ENCODE assay signal across 27 cellular contexts in genomic region chr3:123298903-123299302, GRCh38.
A peak's percentile ranks its signal among the peaks of the same experiment; 100 is the strongest.
DNase-seq lines count a peak whose midpoint lies in the region; ATAC-seq, FAIRE-seq and TF ChIP-seq lines count a peak whose summit lies in the region.
"Had no signal": no experiment of that assay in that cellular context is flagged by ENCODE, and none has a peak within 500 bp of the region (broad histone marks: within the 10 kb centered on the region; RNA-seq: fewer than 3 reads in every experiment).

No MANE protein-coding gene starts in this region.

- H3K4me3 ChIP-seq in HepG2 (replicated peaks in 1 of 3; ENCODE audit: insufficient read depth in 1 of 3, low read depth in 2 of 3, low read length in 3 of 3) (no peak overlapping the region), right lobe of liver (no peak overlapping the region), PC-3 (ENCODE audit: low read length) (no peak overlapping the region), fibroblast of pulmonary artery (replicated peaks; ENCODE audit: low read depth, low read length) (no peak overlapping the region)
- H3K4me3 ChIP-seq: colonic mucosa, esophagus muscularis mucosa, skin epidermis, upper lobe of right lung had no signal

- peaks cover 4 to 25% of the 10 kb centered on the region in 2 experiments; a peak in 3 of 5 replicates for H3K27me3 ChIP-seq in HepG2 (ENCODE audit: control insufficient read depth in 1 of 2, insufficient read depth in 2 of 2, low read length in 2 of 2)
- H3K27me3 ChIP-seq in right lobe of liver, result no peaks in the 10 kb centered on the region
- peaks cover 18% of the 10 kb centered on the region; the same call in 1 of the 2 replicates for H3K27me3 ChIP-seq in PC-3 (ENCODE audit: low read length)
- H3K27me3 ChIP-seq: colonic mucosa, esophagus muscularis mucosa, upper lobe of right lung had no signal

- H3F3A ChIP-seq in PC-3 (ENCODE audit: low read length, unreplicated experiment), result no peaks in the 10 kb centered on the region

- H3K9me3 ChIP-seq in HepG2 (ENCODE audit: low read length) (no peaks in the 10 kb centered on the region), right lobe of liver (no peaks in the 10 kb centered on the region), PC-3 (ENCODE audit: low read length) (no peaks in the 10 kb centered on the region)
- H3K9me3 ChIP-seq: Caco-2, colonic mucosa, esophagus muscularis mucosa, upper lobe of right lung had no signal

- TF ChIP-seq CTCF in HepG2 (CRISPR knock-in tag; IDR thresholded peaks at IDR 0.05), result no peak
- TF ChIP-seq CTCF in right lobe of liver (IDR thresholded peaks at IDR 0.05), result no peak
- TF ChIP-seq CTCF in PC-3 (conservative IDR thresholded peaks at IDR 0.05; ENCODE audit: low read depth, low read length), result no peak
- TF ChIP-seq CTCF in fibroblast of pulmonary artery (IDR thresholded peaks at IDR 0.05; ENCODE audit: low read length, missing control alignments), result no peak
- no peak for TF ChIP-seq CTCF in RWPE1 (conservative IDR thresholded peaks at IDR 0.05; ENCODE audit: low read depth)

- H3K79me2 ChIP-seq in HepG2 (ENCODE audit: insufficient read depth, low read length) (no peaks in the 10 kb centered on the region), PC-3 (ENCODE audit: low read length) (no peaks in the 10 kb centered on the region)

- 47% methylated on average over 5 of the region's 5 CpGs for WGBS in HepG2 (ENCODE audit: low lambda C conversion rate)
- WGBS in right lobe of liver (ENCODE audit: insufficient coverage, low coverage, low lambda C conversion rate, missing lambda C conversion rate), result 71% methylated on average over 5 of the region's 5 CpGs

- intact Hi-C loops in HepG2 (cut with micrococcal nuclease; ENCODE audit: unreplicated experiment) (no loop called here), right lobe of liver (cut with DNase I) (no loop called here), PC-3 (cut with micrococcal nuclease) (no loop called here)

- no peaks in the 10 kb centered on the region for H3K36me3 ChIP-seq in HepG2 (replicated peaks in 1 of 2; ENCODE audit: control insufficient read depth in 1 of 2, insufficient read depth in 2 of 2, low read length in 2 of 2)
- no peaks in the 10 kb centered on the region for H3K36me3 ChIP-seq in right lobe of liver
- H3K36me3 ChIP-seq in PC-3 (ENCODE audit: low read depth, low read length), result no peaks in the 10 kb centered on the region
- H3K36me3 ChIP-seq: colonic mucosa, upper lobe of right lung had no signal

- H2AFZ ChIP-seq in HepG2 (ENCODE audit: low read length), result no peak overlapping the region
- no peak overlapping the region for H2AFZ ChIP-seq in PC-3 (ENCODE audit: low read length)

- H3K9ac ChIP-seq in HepG2 (ENCODE audit: insufficient read depth, low read depth, low read length) (no peak overlapping the region), PC-3 (ENCODE audit: low read length) (no peak overlapping the region)

- no peak for TF ChIP-seq RAD21 in HepG2 (CRISPR knock-in tag; IDR thresholded peaks at IDR 0.05)

- H3K9me2 ChIP-seq in PC-3 (replicated peaks; ENCODE audit: low read length), result no peaks in the 10 kb centered on the region

- POLR2A ChIA-PET in HepG2 (lab: Yijun Ruan, JAX), result no interaction called here
- POLR2A ChIA-PET in PC-3 (lab: Charles Lee; ENCODE audit: unreplicated experiment), result no interaction called here
- POLR2A ChIA-PET in RWPE1 (lab: Yijun Ruan, JAX; ENCODE audit: low non-redundant PET), result no interaction called here

- TF ChIP-seq EP300 in HepG2 (IDR thresholded peaks at IDR 0.05; ENCODE audit: low read depth in 2 of 2, low read length in 2 of 2) (no peak), HepG2 (CRISPR knock-in tag; IDR thresholded peaks at IDR 0.05; ENCODE audit: borderline replicate concordance) (no peak)

- no TSS peak for BruUV-seq in HepG2 (replicated peaks; lab: Mats Ljungman, UMichigan)
- no TSS peak for BruUV-seq in PC-3 (replicated peaks; lab: Mats Ljungman, UMichigan)

- H4K20me1 ChIP-seq in HepG2 (ENCODE audit: insufficient read depth, low read length) (no peaks in the 10 kb centered on the region), PC-3 (ENCODE audit: low read length) (no peaks in the 10 kb centered on the region)

- no peak for TF ChIP-seq POLR2A in HepG2 (IDR thresholded peaks at IDR 0.05; ENCODE audit: insufficient read depth in 1 of 2, low read depth in 2 of 2, low read length in 2 of 2)
- no peak for TF ChIP-seq POLR2A in right lobe of liver (IDR thresholded peaks at IDR 0.05)

- H3K4me1 ChIP-seq in HepG2 (ENCODE audit: insufficient read depth, low read length) (no peaks in the 10 kb centered on the region), right lobe of liver (no peaks in the 10 kb centered on the region), PC-3 (ENCODE audit: insufficient read depth, low read length) (0 out of 2 replicates have a peak, but pooled peaks cover 6% of the 10 kb centered on the region)
- H3K4me1 ChIP-seq: Caco-2, colonic mucosa, upper lobe of right lung had no signal

- CTCF ChIA-PET in HepG2 (lab: Yijun Ruan, JAX; ENCODE audit: low intra/inter-chr PET ratio, low total read pairs), result no interaction called here
- CTCF ChIA-PET in PC-3 (lab: Charles Lee), result no interaction called here
- CTCF ChIA-PET in RWPE1 (lab: Yijun Ruan, JAX), result no interaction called here

- DNase-seq in HepG2 (ENCODE audit: low spot score), result no peak
- DNase-seq in right lobe of liver, result no peak
- DNase-seq in PC-3, result peak; percentile 43
- DNase-seq in fibroblast of pulmonary artery (ENCODE audit: low read depth), result peak; percentile 1
- DNase-seq in activated naive CD4-positive, alpha-beta T cell treated with anti-CD3 and anti-CD28 coated beads, Interleukin-2, amount 50 U/mL, for 16 hours, result no peak
- no peak for DNase-seq in RWPE1 (ENCODE audit: low spot score)
- DNase-seq: activated CD8-positive, alpha-beta T cell treated with anti-CD3 and anti-CD28 coated beads, Interleukin-2, amount 10 ng/mL, durations not matched to agents 7 days and 5 days; activated effector memory CD4-positive, alpha-beta T cell treated with Interleukin-2 at 50 U/mL for 16 hours; activated T-cell treated with anti-CD3 and anti-CD28 coated beads for 4 hours; C1 segment of cervical spinal cord; Caco-2; colonic mucosa; DND-41; effector memory CD8-positive, alpha-beta T cell; NCI-H1417; NCI-H2081; NCI-H226; NCI-H774; SHP77 had no signal

- in situ Hi-C loops in HepG2 (cut with HindIII; ENCODE audit: extremely low pct_ligation_motif_present, low pct_unique_long_range_greater_than_20kb), result no loop called here

- H3K4me2 ChIP-seq in HepG2 (ENCODE audit: low read depth, low read length) (no peak overlapping the region), PC-3 (ENCODE audit: low read length) (no peak overlapping the region)

- ATAC-seq in HepG2 (no peak), right lobe of liver (no peak), PC-3 (no peak), HG02981 (IDR thresholded peaks at IDR 0.05; ENCODE audit: unreplicated experiment) (no peak), HG02763 (IDR thresholded peaks at IDR 0.05; ENCODE audit: unreplicated experiment) (no peak)
- ATAC-seq: activated CD8-positive, alpha-beta T cell treated with anti-CD3 and anti-CD28 coated beads, Interleukin-2, amount 10 ng/mL, durations not matched to agents 7 days and 5 days; effector memory CD8-positive, alpha-beta T cell; upper lobe of right lung had no signal

- no peak overlapping the region for H3K27ac ChIP-seq in HepG2 (ENCODE audit: extremely low read length, insufficient read depth, low read length)
- no peak overlapping the region for H3K27ac ChIP-seq in right lobe of liver
- H3K27ac ChIP-seq in PC-3 (ENCODE audit: low read length), result no peak overlapping the region
- no peak overlapping the region for H3K27ac ChIP-seq in RWPE1
- H3K27ac ChIP-seq: colonic mucosa, esophagus muscularis mucosa, skin epidermis, upper lobe of right lung had no signal

- no peak for FAIRE-seq in HepG2 (lab: Jason Lieb, UNC)
- FAIRE-seq: A204.1, GM12891, H54 had no signal

TF ChIP-seq in HepG2, 621 proteins besides CTCF, POLR2A, EP300 and RAD21:
- TF ChIP-seq MAFF (IDR thresholded peaks at IDR 0.05; ENCODE audit: low read depth, low read length), result peak; percentile 63
- TF ChIP-seq RARA (CRISPR knock-in tag; IDR thresholded peaks at IDR 0.05), result no peak
- TF ChIP-seq ZNF674 (CRISPR knock-in tag; IDR thresholded peaks at IDR 0.05; ENCODE audit: low read depth), result no peak
- TF ChIP-seq CEBPB (IDR thresholded peaks at IDR 0.05; ENCODE audit: borderline replicate concordance, low read depth, low read length), result peak; percentile 15; the same call in 1 of the 2 replicates
- TF ChIP-seq MAFK (conservative IDR thresholded peaks at IDR 0.05 in 1 of 2, IDR thresholded peaks at IDR 0.05 in 1 of 2; ENCODE audit: low read length in 2 of 2), result peak in 1 of 2 experiments; percentile 69; a peak in 2 of 4 replicates

Comparison
In these comparisons a context has a peak if more than half of its experiments do, and no peak if none do; other contexts are left out.
1. DNase-seq: peak in PC-3 (single experiment) and fibroblast of pulmonary artery (single experiment); none in HepG2 (single experiment), right lobe of liver (0 of 3), activated naive CD4-positive, alpha-beta T cell treated with anti-CD3 and anti-CD28 coated beads, Interleukin-2, amount 50 U/mL, for 16 hours (single experiment) and RWPE1 (single experiment).